Comparison of ENCODE assay signal across 11 cellular contexts in genomic region chr6:35181313-35181932, GRCh38. TPM values are rescaled to one million over a fixed set of nuclear protein-coding genes. Genes with fewer than 3 reads are reported as not detected.
DNase-seq lines count a peak whose midpoint lies in the region; ATAC-seq, FAIRE-seq and TF ChIP-seq lines count a peak whose summit lies in the region.
"Had no signal": no experiment of that assay in that cellular context is flagged by ENCODE, and none has a peak within 500 bp of the region (broad histone marks: within the 10 kb centered on the region; RNA-seq: fewer than 3 reads in every experiment).

No MANE protein-coding gene starts in this region.

- H3K9me3 ChIP-seq in gastroesophageal sphincter (no peaks in the 10 kb centered on the region), small intestine (ENCODE audit: control insufficient read depth, low read depth) (no peaks in the 10 kb centered on the region), OCI-LY7 (ENCODE audit: low read length) (no peaks in the 10 kb centered on the region)

- TF ChIP-seq CTCF in GM23338 (conservative IDR thresholded peaks at IDR 0.05; ENCODE audit: low read depth in 2 of 2) (no peak), gastroesophageal sphincter (IDR thresholded peaks at IDR 0.05) (no peak), OCI-LY7 (conservative IDR thresholded peaks at IDR 0.05; ENCODE audit: low read length) (no peak)

- H3K9me2 ChIP-seq in GM23338 (ENCODE audit: insufficient read depth) = no peaks in the 10 kb centered on the region
- no peaks in the 10 kb centered on the region for H3K9me2 ChIP-seq in OCI-LY7 (ENCODE audit: insufficient read depth, low read length)

- no peak for DNase-seq in GM23338 (ENCODE audit: low spot score)
- peak; percentile 21 for DNase-seq in small intestine
- DNase-seq in OCI-LY7 (ENCODE audit: low spot score) = no peak
- DNase-seq in activated CD4-positive, CD25-positive, alpha-beta regulatory T cell treated with anti-CD3 and anti-CD28 coated beads, Interleukin-2, amount 50 U/mL, for 72 hours = no peak
- DNase-seq in NCI-H82 (lab: John Stamatoyannopoulos, UW) = no peak
- no peak for DNase-seq in stimulated activated CD4-positive, alpha-beta T cell treated with anti-CD3 and anti-CD28 coated beads, Interleukin-12 subunit alpha, Interleukin-12 subunit beta, amount 100 ng/mL, for 4 hours
- DNase-seq: activated T-cell treated with anti-CD3 and anti-CD28 coated beads for 4 hours; naive thymus-derived CD8-positive, alpha-beta T cell; NCI-H1930 had no signal

- H3K27me3 ChIP-seq in GM23338 (ENCODE audit: insufficient read depth) = peaks cover 27% of the 10 kb centered on the region
- no peaks in the 10 kb centered on the region for H3K27me3 ChIP-seq in gastroesophageal sphincter
- H3K27me3 ChIP-seq in small intestine (ENCODE audit: control insufficient read depth in 2 of 2, insufficient read depth in 2 of 2, low read length in 2 of 2) = peaks cover 0 to 4% of the 10 kb centered on the region in 2 donors

- no peaks in the 10 kb centered on the region for H3K36me3 Mint-ChIP-seq in GM23338 (ENCODE audit: low read depth)
- H3K36me3 Mint-ChIP-seq: naive thymus-derived CD8-positive, alpha-beta T cell had no signal

- CTCF ChIA-PET in OCI-LY7 (lab: Charles Lee; ENCODE audit: unreplicated experiment) = no interaction called here

- FAIRE-seq in TTC549 (lab: Jason Lieb, UNC) = peak; percentile 9
- FAIRE-seq in small intestine (lab: Jason Lieb, UNC) = no peak

- no peaks in the 10 kb centered on the region for H3K9me3 Mint-ChIP-seq in GM23338
- H3K9me3 Mint-ChIP-seq: naive thymus-derived CD8-positive, alpha-beta T cell had no signal

- intact Hi-C loops in OCI-LY7 (cut with micrococcal nuclease; ENCODE audit: unreplicated experiment) = no loop called here

- H3K79me2 ChIP-seq in GM23338 (replicated peaks; ENCODE audit: insufficient read depth) = no peaks in the 10 kb centered on the region
- no peaks in the 10 kb centered on the region for H3K79me2 ChIP-seq in OCI-LY7 (ENCODE audit: insufficient read depth, low read depth, low read length)

- peaks cover 15% of the 10 kb centered on the region for H3K4me1 Mint-ChIP-seq in GM23338

- no peak for TF ChIP-seq EP300 in gastroesophageal sphincter (IDR thresholded peaks at IDR 0.05)

- H3K36me3 ChIP-seq in GM23338 (ENCODE audit: insufficient read depth) (no peaks in the 10 kb centered on the region), gastroesophageal sphincter (no peaks in the 10 kb centered on the region), small intestine (ENCODE audit: control insufficient read depth in 2 of 2, insufficient read depth in 2 of 2, low read length in 2 of 2) (no peaks in the 10 kb centered on the region), OCI-LY7 (ENCODE audit: insufficient read depth, low read length) (no peaks in the 10 kb centered on the region)

- no peak for TF ChIP-seq POLR2A in gastroesophageal sphincter (IDR thresholded peaks at IDR 0.05)

- no peak overlapping the region for H3K4me3 ChIP-seq in GM23338
- H3K4me3 ChIP-seq in gastroesophageal sphincter = no peak overlapping the region
- no peak overlapping the region for H3K4me3 ChIP-seq in small intestine (ENCODE audit: low read depth in 1 of 2, low read length in 2 of 2)
- H3K4me3 ChIP-seq in OCI-LY7 (ENCODE audit: low read depth, low read length, poor library complexity, severe bottlenecking) = no peak overlapping the region

- ATAC-seq in GM23338 = no peak
- ATAC-seq in gastroesophageal sphincter = peak; percentile 31
- ATAC-seq: naive thymus-derived CD8-positive, alpha-beta T cell had no signal

- 10 to 64% methylated on average over 2 to 5 of the region's 5 CpGs for WGBS in gastroesophageal sphincter (ENCODE audit: low coverage in 1 of 2), 2 donors
- WGBS in small intestine, 3 donors = 30 to 61% (median 46%) methylated on average over 5 of the region's 5 CpGs

- H3K4me3 Mint-ChIP-seq in GM23338 = no peak overlapping the region
- H3K4me3 Mint-ChIP-seq: naive thymus-derived CD8-positive, alpha-beta T cell had no signal

- POLR2A ChIA-PET in OCI-LY7 (lab: Charles Lee) = no interaction called here

- H3K27ac Mint-ChIP-seq in GM23338 = no peak overlapping the region
- H3K27ac Mint-ChIP-seq: naive thymus-derived CD8-positive, alpha-beta T cell had no signal

- no TSS peak for BruUV-seq in OCI-LY7 (replicated peaks; lab: Mats Ljungman, UMichigan)

- H4K20me1 ChIP-seq in GM23338 (replicated peaks; ENCODE audit: insufficient read depth) = no peaks in the 10 kb centered on the region; the same call in 1 of the 2 replicates
- H4K20me1 ChIP-seq in OCI-LY7 (ENCODE audit: insufficient read depth, low read length) = no peaks in the 10 kb centered on the region

- H3K4me2 ChIP-seq in GM23338 (no peak overlapping the region), OCI-LY7 (ENCODE audit: low read length) (no peak overlapping the region)

- H2AFZ ChIP-seq in GM23338 (peak overlapping the region; percentile 96), OCI-LY7 (ENCODE audit: low read length) (no peak overlapping the region)

- no peaks in the 10 kb centered on the region; the same call in 1 of the 2 replicates for H3K4me1 ChIP-seq in GM23338 (ENCODE audit: insufficient read depth)
- H3K4me1 ChIP-seq in gastroesophageal sphincter = peaks cover 0 to 30% (median 15%) of the 10 kb centered on the region in 3 donors
- peaks cover 0 to 4% of the 10 kb centered on the region in 2 donors for H3K4me1 ChIP-seq in small intestine (ENCODE audit: control insufficient read depth in 2 of 2, insufficient read depth in 1 of 2, low read depth in 1 of 2, low read length in 1 of 2)
- no peaks in the 10 kb centered on the region for H3K4me1 ChIP-seq in OCI-LY7 (ENCODE audit: insufficient read depth, low read length, poor library complexity, severe bottlenecking)

- peaks cover 8% of the 10 kb centered on the region; the same call in 1 of the 2 replicates for H3F3A ChIP-seq in GM23338 (replicated peaks; ENCODE audit: low read depth)

- no peak overlapping the region for H3K27ac ChIP-seq in GM23338 (ENCODE audit: low read depth)
- peak overlapping the region in 3 of 4 donors; percentile 19 to 55 (median 22) for H3K27ac ChIP-seq in gastroesophageal sphincter
- peak overlapping the region in 1 of 2 donors; percentile 32 for H3K27ac ChIP-seq in small intestine (ENCODE audit: low read depth in 1 of 2, low read length in 1 of 2)
- H3K27ac ChIP-seq in OCI-LY7 (ENCODE audit: low read depth, low read length, poor library complexity, severe bottlenecking) = no peak overlapping the region

- peaks cover 9% of the 10 kb centered on the region for H3K27me3 Mint-ChIP-seq in GM23338 (ENCODE audit: insufficient read depth, low read depth, poor library complexity)

TF ChIP-seq in GM23338, 12 proteins besides CTCF, POLR2A, EP300 and RAD21 (continues in another document):
- TF ChIP-seq ETS1 (IDR thresholded peaks at IDR 0.05) = no peak

RNA-seq across cellular contexts. Expression of gene SCUBE3, which starts 32.3 kb away (rescaled TPM):
- total RNA-seq in GM23338 (2014; rRNA removed; shearing (Covaris generic)) = 0.70 and 1.1 TPM in 2 replicates
- polyA plus RNA-seq in GM23338 (2016; fragmentation: Nextera tagmentation; extraction: Ambion mirVana) (0.39 and 0.56 TPM in 2 replicates), small intestine (under 1 TPM in 1 of 3 donors, not detected in 2; 0.12 TPM)
- total RNA-seq in gastroesophageal sphincter (1 to 10 TPM; 1.4 to 7.2 (median 3.0) TPM), OCI-LY7 (2022) (not detected in 2 replicates)
- not detected in 2 replicates for total RNA-seq in OCI-LY7 (2014; rRNA removed; shearing (Covaris generic))

RNA-seq across cellular contexts. Expression of gene TCP11, which starts 40.3 kb away (rescaled TPM):
- total RNA-seq in GM23338 (2014; rRNA removed; shearing (Covaris generic)) = 0.62 TPM in 1 of 2 replicates, not detected in the other
- polyA plus RNA-seq in GM23338 (2016; fragmentation: Nextera tagmentation; extraction: Ambion mirVana) (0.21 TPM in 1 of 2 replicates, not detected in the other), small intestine (not detected)
- total RNA-seq in gastroesophageal sphincter (under 1 TPM in 1 of 4 donors, not detected in 3; 0.77 TPM), OCI-LY7 (2022) (not detected in 2 replicates)
- total RNA-seq in OCI-LY7 (2014; rRNA removed; shearing (Covaris generic)) = not detected in 2 replicates
- total RNA-seq: naive thymus-derived CD8-positive, alpha-beta T cell had no signal
- polyA plus RNA-seq: naive thymus-derived CD8-positive, alpha-beta T cell had no signal

Comparison
In these comparisons a context has a peak if more than half of its experiments do, and no peak if none do; other contexts are left out.
1. H3K27ac ChIP-seq: peak in gastroesophageal sphincter (3 of 4); none in GM23338 (single experiment) and OCI-LY7 (single experiment).